Comparison of ENCODE assay signal across 8 cellular contexts in the genomic region with DNA sequence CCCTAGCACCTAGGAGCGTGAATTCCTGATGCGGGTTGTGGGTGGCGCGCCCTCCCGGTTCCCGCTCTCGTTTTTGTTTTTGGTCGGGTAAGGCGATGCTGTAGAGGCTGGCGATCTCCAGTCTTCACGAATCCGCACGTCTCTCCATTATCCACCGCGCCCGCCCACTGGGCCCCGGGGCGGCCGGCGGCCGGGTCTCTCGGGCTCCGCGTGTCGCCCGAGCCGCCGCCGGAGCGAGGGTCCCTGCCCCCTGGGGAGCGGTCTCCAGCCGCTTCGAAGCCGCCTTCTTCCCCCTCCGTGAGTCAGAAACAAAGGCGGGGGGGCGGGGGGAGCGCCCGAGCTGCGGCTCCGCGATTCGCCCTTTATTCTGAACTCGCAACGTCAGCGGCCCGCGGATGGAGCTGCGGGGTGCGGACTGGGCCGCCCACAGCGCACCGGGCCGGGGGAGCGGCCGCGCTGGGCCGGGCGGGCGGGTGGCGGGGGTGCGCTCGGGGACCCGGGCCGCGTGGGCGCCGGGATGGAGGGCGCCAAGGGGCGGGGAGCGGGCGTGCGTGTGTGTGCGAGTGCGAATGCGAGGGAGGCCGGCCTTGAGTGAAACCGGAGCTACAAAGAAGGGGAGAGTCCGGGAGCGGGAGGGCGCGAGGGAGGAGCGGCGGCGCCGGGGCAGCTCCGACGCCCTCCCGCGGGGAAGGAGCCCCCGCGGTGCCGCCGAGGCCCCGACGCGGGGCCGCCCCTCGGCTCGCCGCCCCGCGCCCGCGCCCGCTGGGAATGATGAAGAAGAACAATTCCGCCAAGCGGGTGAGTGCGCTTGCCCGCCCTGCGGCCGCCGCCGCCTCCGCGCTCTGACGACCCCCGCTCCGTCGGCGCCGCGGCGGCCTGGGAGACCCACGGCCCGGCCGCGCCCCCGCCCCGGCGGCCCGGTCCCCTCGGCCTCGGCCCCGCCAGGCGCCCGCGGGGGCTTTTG. TPM values are rescaled to one million over a fixed set of nuclear protein-coding genes. Genes with fewer than 3 reads are reported as not detected.
DNase-seq lines count a peak whose midpoint lies in the region; ATAC-seq and TF ChIP-seq lines count a peak whose summit lies in the region.

TSS of gene PLEKHO1 (plus strand) at position 427 of the 964 bp plus-strand sequence. CDS start at position 769, 342 bp downstream.

- H3K27ac ChIP-seq in effector memory CD4-positive, alpha-beta T cell (ENCODE audit: insufficient read depth, low read length, poor library complexity, severe bottlenecking), result peak within 1 kb of the TSS; percentile 88
- peak within 1 kb of the TSS; percentile 76 for H3K27ac ChIP-seq in mesenchymal stem cell (ENCODE audit: low read length, poor library complexity, severe bottlenecking)

- no peak within 1 kb of the TSS for H2AK5ac ChIP-seq in mesenchymal stem cell (ENCODE audit: low read length, severe bottlenecking)

- peak within 1 kb of the TSS; percentile 71 for H2BK15ac ChIP-seq in mesenchymal stem cell (ENCODE audit: low read depth, poor library complexity, severe bottlenecking)

- H3K4me3 ChIP-seq in effector memory CD4-positive, alpha-beta T cell (ENCODE audit: insufficient read depth, low read depth, low read length, poor library complexity, severe bottlenecking), result peak within 1 kb of the TSS; percentile 85
- peak within 1 kb of the TSS; percentile 81 to 96 for H3K4me3 ChIP-seq in mesenchymal stem cell (ENCODE audit: insufficient read depth in 1 of 2, low read depth in 1 of 2, low read length in 2 of 2)

- H4K8ac ChIP-seq in mesenchymal stem cell (ENCODE audit: low read length), result peak within 1 kb of the TSS; percentile 50

- ATAC-seq in HG02763 (IDR thresholded peaks at IDR 0.05; ENCODE audit: unreplicated experiment), result peak; percentile 50

- peak within 1 kb of the TSS; percentile 91 for H2BK120ac ChIP-seq in mesenchymal stem cell (ENCODE audit: low read depth, low read length)

- peaks cover 1% of the 10 kb centered on the region for H3K79me1 ChIP-seq in mesenchymal stem cell (replicated peaks; ENCODE audit: low read length, poor library complexity, severe bottlenecking)

- under 1% methylated on average over 101 of the region's 138 CpGs for WGBS in mesenchymal stem cell

- H3K14ac ChIP-seq in mesenchymal stem cell (ENCODE audit: low read length in 2 of 2), result peak within 1 kb of the TSS; percentile 47 to 82

- H3K18ac ChIP-seq in mesenchymal stem cell (ENCODE audit: low read depth in 1 of 2, low read length in 2 of 2), result peak within 1 kb of the TSS; percentile 67 to 89

- H3K4me1 ChIP-seq in effector memory CD4-positive, alpha-beta T cell (ENCODE audit: control insufficient read depth, insufficient read depth, low read length, poor library complexity, severe bottlenecking), result peaks cover 13% of the 10 kb centered on the region
- H3K4me1 ChIP-seq in mesenchymal stem cell (ENCODE audit: control insufficient read depth, insufficient read depth, low read depth, low read length), result peaks cover 15% of the 10 kb centered on the region

- H2BK12ac ChIP-seq in mesenchymal stem cell (ENCODE audit: low read length in 2 of 2), result no peak within 1 kb of the TSS

- peak within 1 kb of the TSS; percentile 69 to 93 for H3K4ac ChIP-seq in mesenchymal stem cell (ENCODE audit: low read depth in 1 of 2, low read length in 2 of 2)

- peak within 1 kb of the TSS; percentile 98 for H3K9ac ChIP-seq in mesenchymal stem cell (ENCODE audit: low read length)

- peak within 1 kb of the TSS; percentile 55 for H2AFZ ChIP-seq in mesenchymal stem cell (ENCODE audit: low read depth, low read length)

- peak within 1 kb of the TSS in 1 of 2 experiments; percentile 61 for H3K23ac ChIP-seq in mesenchymal stem cell (ENCODE audit: low read length in 2 of 2)

- DNase-seq in NCI-H446 treated with DMSO at 0.1 percent for 48 hours (lab: John Stamatoyannopoulos, UW) (peak; percentile 50), mesenchymal stem cell (peak; percentile 88), SKM-1 treated with dmso at 0.1 percent for 144 hours (lab: John Stamatoyannopoulos, UW; ENCODE audit: unreplicated experiment) (no peak)
- peak; percentile 73 to 77 for DNase-seq in activated CD8-positive, alpha-beta memory T cell treated with anti-CD3 and anti-CD28 coated beads for 4 hours (ENCODE audit: low read depth in 2 of 2)
- DNase-seq in effector memory CD4-positive, alpha-beta T cell, result peak; percentile 74 to 83 (median 80)
- peak; percentile 69 for DNase-seq in stimulated activated CD8-positive, alpha-beta memory T cell treated with anti-CD3 and anti-CD28 coated beads, Interleukin-15, amount 100 ng/mL, for 1 hour (ENCODE audit: low read depth)

- H4K91ac ChIP-seq in mesenchymal stem cell (ENCODE audit: low read length), result peak within 1 kb of the TSS; percentile 40

- no peaks in the 10 kb centered on the region for H3K9me3 ChIP-seq in effector memory CD4-positive, alpha-beta T cell (ENCODE audit: control insufficient read depth, low read length)
- no peaks in the 10 kb centered on the region for H3K9me3 ChIP-seq in mesenchymal stem cell (ENCODE audit: control insufficient read depth, low read length)

- no peaks in the 10 kb centered on the region for H3K27me3 ChIP-seq in effector memory CD4-positive, alpha-beta T cell (replicated peaks; ENCODE audit: control insufficient read depth, insufficient read depth, low read length, poor library complexity, severe bottlenecking)
- no peaks in the 10 kb centered on the region for H3K27me3 ChIP-seq in mesenchymal stem cell (ENCODE audit: control insufficient read depth in 1 of 2, insufficient read depth in 1 of 2, low read length in 2 of 2)

- peaks cover 10% of the 10 kb centered on the region for H3K36me3 ChIP-seq in effector memory CD4-positive, alpha-beta T cell (ENCODE audit: control insufficient read depth, insufficient read depth, low read length)
- H3K36me3 ChIP-seq in mesenchymal stem cell (ENCODE audit: control insufficient read depth in 1 of 2, insufficient read depth in 2 of 2, low read depth in 1 of 2, low read length in 2 of 2), result peaks cover 11 to 30% of the 10 kb centered on the region in 2 experiments

- H2BK5ac ChIP-seq in mesenchymal stem cell (ENCODE audit: low read depth, low read length, poor library complexity, severe bottlenecking), result peak within 1 kb of the TSS; percentile 68

- peak; percentile 62 for TF ChIP-seq POLR2A in GM10847 (IDR thresholded peaks at IDR 0.05; ENCODE audit: extremely low read depth, insufficient read length)

- peak within 1 kb of the TSS; percentile 96 for H3K4me2 ChIP-seq in mesenchymal stem cell (ENCODE audit: low read length, poor library complexity, severe bottlenecking)

RNA-seq across cellular contexts. Expression of gene PLEKHO1, which starts in this region (rescaled TPM):
- 73.2 TPM for polyA plus RNA-seq in mesenchymal stem cell (2013, experiment 1 of 2)
- 70.2 TPM for polyA plus RNA-seq in mesenchymal stem cell (2013, experiment 2 of 2)
